ENCODE assay signal across 31 cellular contexts in the genomic region with DNA sequence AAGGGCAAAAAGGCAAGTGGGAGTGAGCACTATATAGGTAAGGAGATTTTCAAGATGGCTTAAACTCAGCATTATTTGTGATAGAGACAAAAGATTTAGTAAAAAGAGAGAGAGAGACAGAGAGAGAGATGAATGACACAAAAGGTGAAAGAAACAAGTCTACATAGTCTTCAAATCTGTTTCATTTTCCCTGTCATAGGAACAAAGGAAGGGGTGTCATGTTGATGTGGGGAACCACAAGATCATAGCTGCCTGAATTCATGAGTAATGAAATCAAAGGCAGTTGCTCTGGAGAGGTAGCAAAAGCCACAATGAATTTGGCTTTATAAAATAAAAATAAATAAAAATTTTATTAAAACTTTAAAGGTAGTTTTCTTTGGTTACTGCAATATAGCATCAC.
"Had no signal": no experiment of that assay in that cellular context is flagged by ENCODE, and none has a peak within 500 bp of the region (broad histone marks: within the 10 kb centered on the region; RNA-seq: fewer than 3 reads in every experiment).

No MANE protein-coding gene starts in this region.

- H3K27ac Mint-ChIP-seq: activated B cell treated with CpG ODN at 0.5 μM for 24 hours; activated CD4-positive, alpha-beta memory T cell treated with anti-CD3 and anti-CD28 coated beads, Interleukin-2, amount 10 ng/mL, durations not matched to agents 7 days and 5 days; activated CD8-positive, alpha-beta memory T cell treated with anti-CD3 and anti-CD28 coated beads, Interleukin-2, amount 10 ng/mL, durations not matched to agents 7 days and 5 days; activated naive CD4-positive, alpha-beta T cell treated with anti-CD3 and anti-CD28 coated beads for 36 hours; activated naive CD4-positive, alpha-beta T cell treated with anti-CD3 and anti-CD28 coated beads, Interleukin-2, amount 50 U/mL, for 24 hours; activated T-helper 1 cell treated with anti-CD3 and anti-CD28 coated beads, Interleukin-12 subunit alpha, Interleukin-12 subunit beta, Interleukin-2, Interleukin-4 antibody, amounts not matched to agents 30 ng/mL and 10 ng/mL and 1 ng/mL, durations not matched to agents 14 hours and 24 hours and 36 hours; activated T-helper 2 cell treated with anti-CD3 and anti-CD28 coated beads, Interferon-gamma antibody, Interleukin-2, Interleukin-4, amounts not matched to agents 10 μg/mL and 5 μg/mL and 100 μg/mL, durations not matched to agents 14 hours and 24 hours and 36 hours; dendritic cell treated with granulocyte-macrophage colony-stimulating factor and Interleukin-4, amounts not matched to agents 40 ng/mL and 50 ng/mL, for 4 days; endodermal cell; T-helper 17 cell; T-helper 2 cell treated with Interferon-gamma antibody and Interleukin-4, amounts not matched to agents 5 μg/mL and 100 μg/mL, for 36 hours had no signal

- H3K4me1 Mint-ChIP-seq: activated B cell treated with CpG ODN at 0.5 μM for 24 hours; activated CD4-positive, alpha-beta memory T cell treated with anti-CD3 and anti-CD28 coated beads, Interleukin-2, amount 10 ng/mL, durations not matched to agents 7 days and 5 days; activated CD8-positive, alpha-beta memory T cell treated with anti-CD3 and anti-CD28 coated beads, Interleukin-2, amount 10 ng/mL, durations not matched to agents 7 days and 5 days; activated naive CD4-positive, alpha-beta T cell treated with anti-CD3 and anti-CD28 coated beads, Interleukin-2, amount 50 U/mL, for 24 hours; central memory CD8-positive, alpha-beta T cell; T-helper 17 cell had no signal

- H3K27me3 Mint-ChIP-seq: activated B cell treated with CpG ODN at 0.5 μM for 24 hours; central memory CD8-positive, alpha-beta T cell; dendritic cell treated with granulocyte-macrophage colony-stimulating factor and Interleukin-4, amounts not matched to agents 40 ng/mL and 50 ng/mL, for 4 days; T-helper 17 cell had no signal

- H3K36me3 Mint-ChIP-seq: activated CD8-positive, alpha-beta memory T cell treated with anti-CD3 and anti-CD28 coated beads, Interleukin-2, amount 10 ng/mL, durations not matched to agents 7 days and 5 days; activated naive CD4-positive, alpha-beta T cell treated with anti-CD3 and anti-CD28 coated beads, Interleukin-2, amount 50 U/mL, for 24 hours had no signal

- H3K4me3 Mint-ChIP-seq: activated B cell treated with CpG ODN at 0.5 μM for 24 hours; activated CD4-positive, alpha-beta memory T cell treated with anti-CD3 and anti-CD28 coated beads, Interleukin-2, amount 10 ng/mL, durations not matched to agents 7 days and 5 days; activated CD8-positive, alpha-beta memory T cell treated with anti-CD3 and anti-CD28 coated beads, Interleukin-2, amount 10 ng/mL, durations not matched to agents 7 days and 5 days; activated naive CD4-positive, alpha-beta T cell treated with anti-CD3 and anti-CD28 coated beads for 36 hours; activated naive CD4-positive, alpha-beta T cell treated with anti-CD3 and anti-CD28 coated beads, Interleukin-2, amount 50 U/mL, for 24 hours; activated T-helper 1 cell treated with anti-CD3 and anti-CD28 coated beads, Interleukin-12 subunit alpha, Interleukin-12 subunit beta, Interleukin-2, Interleukin-4 antibody, amounts not matched to agents 30 ng/mL and 10 ng/mL and 1 ng/mL, durations not matched to agents 14 hours and 24 hours and 36 hours; central memory CD8-positive, alpha-beta T cell; dendritic cell treated with granulocyte-macrophage colony-stimulating factor and Interleukin-4, amounts not matched to agents 40 ng/mL and 50 ng/mL, for 4 days; endodermal cell; T-helper 17 cell; T-helper 2 cell treated with Interferon-gamma antibody and Interleukin-4, amounts not matched to agents 5 μg/mL and 100 μg/mL, for 36 hours had no signal

- DNase-seq: activated B cell treated with CpG ODN at 0.5 μM for 24 hours; activated CD4-positive, alpha-beta memory T cell treated with anti-CD3 and anti-CD28 coated beads, Interleukin-2, amount 10 ng/mL, durations not matched to agents 7 days and 5 days; activated CD4-positive, alpha-beta T cell treated with anti-CD3 and anti-CD28 coated beads for 48 hours; activated CD4-positive, alpha-beta T cell treated with anti-CD3 and anti-CD28 coated beads, Interleukin-2, amount 50 U/mL, for 4 hours; activated CD8-positive, alpha-beta memory T cell treated with anti-CD3 and anti-CD28 coated beads, Interleukin-2, amount 10 ng/mL, durations not matched to agents 7 days and 5 days; activated CD8-positive, alpha-beta memory T cell treated with anti-CD3 and anti-CD28 coated beads, Interleukin-2, amount 50 U/mL, for 4 hours; activated effector memory CD4-positive, alpha-beta T cell treated with anti-CD3 and anti-CD28 coated beads, Interleukin-2, amount 50 U/mL, for 16 hours; activated naive CD4-positive, alpha-beta T cell treated with anti-CD3 and anti-CD28 coated beads for 36 hours; activated T-cell treated with anti-CD3 and anti-CD28 coated beads, Interleukin-2, amount 50 U/mL, for 1 hour; activated T-cell treated with anti-CD3 and anti-CD28 coated beads, Interleukin-2, amount 50 U/mL, for 48 hours; amniotic stem cell; anterior cingulate cortex; brain microvascular endothelial cell; dorsolateral prefrontal cortex; effector memory CD4-positive, alpha-beta T cell; endodermal cell; foreskin fibroblast; glutamatergic neuron; heart left ventricle; T-helper 1 cell; T-helper 17 cell; T1000; WERI-Rb-1 had no signal

- ATAC-seq: activated CD4-positive, CD25-positive, alpha-beta regulatory T cell treated with anti-CD3 and anti-CD28 coated beads, Interleukin-2, amount 50 U/mL, for 24 hours; activated CD8-positive, alpha-beta memory T cell treated with anti-CD3 and anti-CD28 coated beads, Interleukin-2, amount 10 ng/mL, durations not matched to agents 7 days and 5 days; esophagus mucosa; heart left ventricle; T-helper 17 cell had no signal

- H3K9me3 Mint-ChIP-seq: activated B cell treated with CpG ODN at 0.5 μM for 24 hours; activated CD4-positive, alpha-beta memory T cell treated with anti-CD3 and anti-CD28 coated beads, Interleukin-2, amount 10 ng/mL, durations not matched to agents 7 days and 5 days; activated naive CD4-positive, alpha-beta T cell treated with anti-CD3 and anti-CD28 coated beads for 36 hours; activated naive CD4-positive, alpha-beta T cell treated with anti-CD3 and anti-CD28 coated beads, Interleukin-2, amount 50 U/mL, for 24 hours; activated T-helper 1 cell treated with anti-CD3 and anti-CD28 coated beads, Interleukin-12 subunit alpha, Interleukin-12 subunit beta, Interleukin-2, Interleukin-4 antibody, amounts not matched to agents 30 ng/mL and 10 ng/mL and 1 ng/mL, durations not matched to agents 14 hours and 24 hours and 36 hours; activated T-helper 2 cell treated with anti-CD3 and anti-CD28 coated beads, Interferon-gamma antibody, Interleukin-2, Interleukin-4, amounts not matched to agents 10 μg/mL and 5 μg/mL and 100 μg/mL, durations not matched to agents 14 hours and 24 hours and 36 hours; central memory CD8-positive, alpha-beta T cell; dendritic cell treated with granulocyte-macrophage colony-stimulating factor and Interleukin-4, amounts not matched to agents 40 ng/mL and 50 ng/mL, for 4 days; endodermal cell; T-helper 2 cell treated with Interferon-gamma antibody and Interleukin-4, amounts not matched to agents 5 μg/mL and 100 μg/mL, for 36 hours had no signal
